Comparison of ENCODE assay signal across 35 cellular contexts in genomic region chr13:95569966-95570365, GRCh38. TPM values are rescaled to one million over a fixed set of nuclear protein-coding genes. Genes with fewer than 3 reads are reported as not detected.
"Had no signal": no experiment of that assay in that cellular context is flagged by ENCODE, and none has a peak within 500 bp of the region (broad histone marks: within the 10 kb centered on the region; RNA-seq: fewer than 3 reads in every experiment).

No MANE protein-coding gene starts in this region.

- H3K4me3 Mint-ChIP-seq: activated B cell treated with CpG ODN at 0.5 μM for 24 hours; activated CD4-positive, alpha-beta memory T cell treated with anti-CD3 and anti-CD28 coated beads for 36 hours; activated naive CD4-positive, alpha-beta T cell treated with anti-CD3 and anti-CD28 coated beads for 36 hours; activated T-cell treated with anti-CD3 and anti-CD28 coated beads, Interleukin-2, amount 50 U/mL, for 4 hours; activated T-helper 1 cell treated with anti-CD3 and anti-CD28 coated beads, Interleukin-12 subunit alpha, Interleukin-12 subunit beta, Interleukin-2, Interleukin-4 antibody, amounts not matched to agents 30 ng/mL and 10 ng/mL and 1 ng/mL, durations not matched to agents 14 hours and 24 hours and 36 hours had no signal

- H3K4me1 Mint-ChIP-seq: activated B cell treated with CpG ODN at 0.5 μM for 24 hours had no signal

- H3K27ac Mint-ChIP-seq: activated B cell treated with CpG ODN at 0.5 μM for 24 hours; activated CD4-positive, alpha-beta memory T cell treated with anti-CD3 and anti-CD28 coated beads for 36 hours; activated naive CD4-positive, alpha-beta T cell treated with anti-CD3 and anti-CD28 coated beads for 36 hours; activated naive CD4-positive, alpha-beta T cell treated with anti-CD3 and anti-CD28 coated beads, Interleukin-2, amount 50 U/mL, for 72 hours; activated T-helper 1 cell treated with anti-CD3 and anti-CD28 coated beads, Interleukin-12 subunit alpha, Interleukin-12 subunit beta, Interleukin-2, Interleukin-4 antibody, amounts not matched to agents 30 ng/mL and 10 ng/mL and 1 ng/mL, durations not matched to agents 14 hours and 24 hours and 36 hours had no signal

- H3K4me3 ChIP-seq: K562, Peyer's patch had no signal

- H3K36me3 Mint-ChIP-seq: activated CD4-positive, alpha-beta memory T cell treated with anti-CD3 and anti-CD28 coated beads for 36 hours had no signal

- H3K27me3 ChIP-seq: brain microvascular endothelial cell, Peyer's patch had no signal

- H3K9me3 Mint-ChIP-seq: activated CD4-positive, alpha-beta memory T cell treated with anti-CD3 and anti-CD28 coated beads for 36 hours; activated T-cell treated with anti-CD3 and anti-CD28 coated beads, Interleukin-2, amount 50 U/mL, for 4 hours had no signal

- H3K4me1 ChIP-seq: Peyer's patch had no signal

- DNase-seq: activated B cell treated with CpG ODN at 0.5 μM for 24 hours; activated CD4-positive, alpha-beta memory T cell treated with anti-CD3 and anti-CD28 coated beads for 36 hours; activated CD4-positive, alpha-beta T cell treated with anti-CD3 and anti-CD28 coated beads for 4 hours; activated CD4-positive, alpha-beta T cell treated with anti-CD3 and anti-CD28 coated beads, Interleukin-2, amount 50 U/mL, for 1 hour; activated CD4-positive, CD25-positive, alpha-beta regulatory T cell treated with anti-CD3 and anti-CD28 coated beads, Interleukin-2, amount 50 U/mL, for 72 hours; activated CD8-positive, alpha-beta memory T cell treated with anti-CD3 and anti-CD28 coated beads, Interleukin-2, amount 50 U/mL, for 4 hours; activated gamma-delta T cell treated with Interleukin-2 at 50 U/mL for 16 hours; activated naive CD4-positive, alpha-beta T cell treated with anti-CD3 and anti-CD28 coated beads for 36 hours; activated T-cell treated with anti-CD3 and anti-CD28 coated beads for 4 hours; activated T-cell treated with anti-CD3 and anti-CD28 coated beads, Interleukin-2, amount 50 U/mL, for 4 hours; anterior cingulate cortex; brain microvascular endothelial cell; IMR-90; MM.1S; NCI-H1105; NCI-H146; NCI-H187; NCI-H2029 treated with DMSO at 0.1 percent for 48 hours; NCI-H2107; NCI-H2171; NCI-H524 treated with DMSO at 0.1 percent for 48 hours; Peyer's patch; SIG-M5; SW 1271; T-helper 1 cell; T-helper 2 cell; T-helper 9 cell had no signal

- H3K36me3 ChIP-seq: brain microvascular endothelial cell, Peyer's patch had no signal

- H3K27ac ChIP-seq: brain microvascular endothelial cell, Peyer's patch, RWPE1, VCaP had no signal

- H3K9me3 ChIP-seq: Peyer's patch had no signal

RNA-seq across cellular contexts. Expression of gene CLDN10, which starts 17.4 kb away (rescaled TPM):
- total RNA-seq: activated B cell treated with CpG ODN at 0.5 μM for 24 hours; activated CD4-positive, alpha-beta memory T cell treated with anti-CD3 and anti-CD28 coated beads for 36 hours; activated naive CD4-positive, alpha-beta T cell treated with anti-CD3 and anti-CD28 coated beads for 36 hours; activated naive CD4-positive, alpha-beta T cell treated with anti-CD3 and anti-CD28 coated beads, Interleukin-2, amount 50 U/mL, for 72 hours; activated T-cell treated with anti-CD3 and anti-CD28 coated beads, Interleukin-2, amount 50 U/mL, for 4 hours; activated T-helper 1 cell treated with anti-CD3 and anti-CD28 coated beads, Interleukin-12 subunit alpha, Interleukin-12 subunit beta, Interleukin-2, Interleukin-4 antibody, amounts not matched to agents 30 ng/mL and 10 ng/mL and 1 ng/mL, durations not matched to agents 14 hours and 24 hours and 36 hours; cardiac septum; IMR-90; K562; NCI-H460; SK-MEL-5 had no signal
- polyA plus RNA-seq: IMR-90, K562 had no signal
